ENCODE assay signal across 8 cellular contexts in the genomic region with DNA sequence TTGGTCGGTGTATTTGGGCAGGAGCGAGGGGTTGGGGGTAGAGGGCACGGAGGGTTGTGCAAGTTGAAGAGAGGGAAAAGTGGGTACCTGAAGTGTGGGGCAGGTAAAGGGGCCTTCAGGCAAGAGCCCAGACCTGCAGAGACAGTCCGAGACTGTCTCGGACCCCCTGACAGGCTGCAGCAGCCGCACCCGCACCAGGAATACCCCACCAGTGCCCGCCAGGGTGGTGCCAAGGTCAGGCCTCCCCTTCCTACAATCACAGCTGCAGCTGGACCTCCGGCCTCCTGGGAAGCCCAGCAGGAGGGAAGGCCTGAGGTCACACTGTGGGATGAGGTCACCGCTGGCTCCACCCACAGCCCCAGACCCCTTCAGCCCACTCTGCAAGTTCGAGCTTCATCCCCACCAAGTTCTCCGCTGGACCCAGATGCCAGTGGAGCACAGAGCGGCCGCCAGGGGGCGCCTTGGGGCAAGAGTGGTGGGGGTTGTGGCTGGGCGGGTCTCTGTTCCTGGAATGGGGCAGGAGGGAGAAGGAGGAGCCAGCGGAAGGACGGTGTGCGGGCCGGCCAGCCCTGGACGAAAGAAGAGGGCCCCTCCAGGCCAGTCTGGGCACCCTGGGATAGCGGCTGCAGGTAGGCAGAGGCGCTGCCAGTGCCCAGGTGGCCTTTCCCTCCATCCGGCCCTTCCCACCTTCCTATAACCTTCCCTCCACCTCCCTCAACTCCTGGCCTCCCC. TPM values are rescaled to one million over a fixed set of nuclear protein-coding genes. Genes with fewer than 3 reads are reported as not detected.
DNase-seq lines count a peak whose midpoint lies in the region; ATAC-seq lines count a peak whose summit lies in the region.

Gene HSD3B7 (plus strand): TSS at position 539 of the 732 bp plus-strand sequence. CDS start 452 bp downstream, outside the sequence.

- peak in 13 of 14 donors; percentile 7 to 81 (median 53) for DNase-seq in C1 segment of cervical spinal cord (lab: John Stamatoyannopoulos, UW)
- DNase-seq in H4 (ENCODE audit: low spot score), result peak; percentile 51
- DNase-seq in NCI-H2227 (lab: John Stamatoyannopoulos, UW; ENCODE audit: unreplicated experiment), result peak; percentile 89
- DNase-seq in activated CD4-positive, CD25-positive, alpha-beta regulatory T cell treated with anti-CD3 and anti-CD28 coated beads, Interleukin-2, amount 50 U/mL, for 72 hours, result peak; percentile 91
- peak; percentile 76 for DNase-seq in cerebellar cortex (ENCODE audit: low spot score)
- peak; percentile 84 for DNase-seq in kidney tubule cell (ENCODE audit: low spot score)
- peak; percentile 60 to 76 for DNase-seq in stimulated activated CD4-positive, alpha-beta T cell treated with anti-CD3 and anti-CD28 coated beads, Interleukin-1b, Interleukin-23, amount 100 ng/mL, for 1 hour (ENCODE audit: low read depth in 2 of 2)

- ATAC-seq in GM18867 (IDR thresholded peaks at IDR 0.05; ENCODE audit: unreplicated experiment), result no peak

RNA-seq across cellular contexts. Expression of gene HSD3B7, which starts in this region (rescaled TPM):
- total RNA-seq in H4 (2014; rRNA removed; shearing (Covaris generic)), result 0.68 and 1.0 TPM in 2 replicates
